ENCODE assay signal across 8 cellular contexts in the genomic region with DNA sequence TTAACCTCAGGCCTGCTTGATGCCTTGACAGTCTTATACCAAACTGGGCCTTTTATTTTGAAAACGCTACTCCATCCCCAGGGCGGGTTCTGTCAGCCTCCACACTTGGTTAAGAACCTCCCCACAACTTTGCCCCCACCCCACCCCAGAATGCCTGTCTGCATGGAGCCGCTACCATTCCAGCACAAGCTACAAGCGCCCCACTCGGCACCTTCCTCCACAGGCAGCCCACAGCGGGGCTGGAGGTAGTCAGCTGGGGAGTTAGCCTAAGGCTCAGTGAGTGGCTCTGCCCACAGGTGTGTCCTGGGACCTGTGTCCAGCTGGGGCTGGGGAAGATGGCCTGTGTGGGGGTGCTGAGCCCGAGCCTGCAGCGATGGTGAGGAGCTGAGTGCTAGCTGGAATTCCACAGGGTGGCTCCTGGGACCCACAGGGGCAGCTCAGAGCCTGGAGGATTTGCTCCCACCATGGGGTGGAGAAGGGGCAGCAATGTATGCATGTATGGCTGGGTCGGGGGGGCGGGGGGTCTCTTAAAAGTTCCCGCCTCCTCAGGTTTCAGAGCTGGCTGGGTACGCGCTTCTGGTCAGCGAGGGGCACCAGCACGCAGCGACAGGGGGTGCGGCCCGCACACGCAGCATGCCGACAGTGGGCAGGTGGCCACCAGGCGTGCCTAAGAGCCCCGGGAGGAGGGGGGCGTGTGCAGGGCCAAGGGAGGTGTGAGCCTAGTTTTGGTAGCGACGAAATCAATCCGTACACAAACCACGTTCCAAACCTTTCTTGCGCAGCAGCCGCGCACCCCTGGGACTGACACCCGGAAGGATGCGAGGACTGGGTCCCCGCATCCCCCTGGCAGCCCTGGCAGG. TPM values are rescaled to one million over a fixed set of nuclear protein-coding genes. Genes with fewer than 3 reads are reported as not detected.
DNase-seq lines count a peak whose midpoint lies in the region; ATAC-seq and TF ChIP-seq lines count a peak whose summit lies in the region.

No MANE protein-coding gene starts in this region.

- H3K4me1 ChIP-seq in CD4-positive, alpha-beta memory T cell (ENCODE audit: insufficient read depth, low read length), result peaks cover 8% of the 10 kb centered on the region

- no peaks in the 10 kb centered on the region for H3K9me3 ChIP-seq in CD4-positive, alpha-beta memory T cell (ENCODE audit: control insufficient read depth in 1 of 2, low read length in 2 of 2)
- H3K9me3 ChIP-seq in SK-N-MC (ENCODE audit: low read depth, low read length), result no peaks in the 10 kb centered on the region

- POLR2A ChIA-PET in CD4-positive, alpha-beta memory T cell (lab: Charles Lee; ENCODE audit: partially characterized antibody), result interaction anchor here (1.2 kb wide), 2 partner anchors 290 to 386 kb away, joined by 3 to 4 read pairs; partner anchors contain the start of gene LAX1

- CTCF ChIA-PET in CD4-positive, alpha-beta memory T cell (lab: Charles Lee; ENCODE audit: partially characterized antibody), result interaction anchor here (1.2 to 2.0 kb wide), 3 partner anchors 12 to 213 kb away, joined by 5 to 9 read pairs (median 6); no protein-coding TSS in a partner anchor

- peak overlapping the region; percentile 68 for H3K9ac ChIP-seq in SK-N-MC (ENCODE audit: insufficient read length)

- no peaks in the 10 kb centered on the region for H3K36me3 ChIP-seq in CD4-positive, alpha-beta memory T cell (ENCODE audit: insufficient read depth, low read length)
- no peaks in the 10 kb centered on the region for H3K36me3 ChIP-seq in SK-N-MC (ENCODE audit: insufficient read depth, low read length)

- TF ChIP-seq CTCF in fibroblast of mammary gland (conservative IDR thresholded peaks at IDR 0.05; ENCODE audit: control insufficient read depth, insufficient read depth, low read depth, low read length) (no peak), osteocyte (IDR thresholded peaks at IDR 0.05) (no peak)

- ATAC-seq in GM19023 (IDR thresholded peaks at IDR 0.05; ENCODE audit: unreplicated experiment), result no peak

- peak overlapping the region in 6 of 7 donors; percentile 31 to 92 (median 52) for H3K27ac Mint-ChIP-seq in CD4-positive, alpha-beta memory T cell
- peak overlapping the region; percentile 44 for H3K27ac Mint-ChIP-seq in osteocyte (ENCODE audit: unreplicated experiment)

- H3K27ac ChIP-seq in CD4-positive, alpha-beta memory T cell (ENCODE audit: low read depth, low read length), result peak overlapping the region; percentile 54
- no peak overlapping the region for H3K27ac ChIP-seq in SK-N-MC

- peak overlapping the region in 1 of 2 donors; percentile 59 for H3K4me3 ChIP-seq in CD4-positive, alpha-beta memory T cell (ENCODE audit: low read length in 2 of 2)
- H3K4me3 ChIP-seq in SK-N-MC (peak overlapping the region; percentile 85), fibroblast of mammary gland (ENCODE audit: control insufficient read depth, low read depth, low read length) (peak overlapping the region; percentile 43)

- no peaks in the 10 kb centered on the region for H3K36me3 Mint-ChIP-seq in CD4-positive, alpha-beta memory T cell
- no peaks in the 10 kb centered on the region for H3K36me3 Mint-ChIP-seq in osteocyte (ENCODE audit: unreplicated experiment)

- peak overlapping the region; percentile 61 to 83 (median 75) for H3K4me3 Mint-ChIP-seq in CD4-positive, alpha-beta memory T cell
- peak overlapping the region; percentile 67 for H3K4me3 Mint-ChIP-seq in osteocyte (ENCODE audit: unreplicated experiment)

- H3K4me1 Mint-ChIP-seq in CD4-positive, alpha-beta memory T cell, result peaks cover 0 to 31% (median 3%) of the 10 kb centered on the region in 4 donors
- peaks cover 15% of the 10 kb centered on the region for H3K4me1 Mint-ChIP-seq in osteocyte (ENCODE audit: unreplicated experiment)

- no peaks in the 10 kb centered on the region for H3K27me3 ChIP-seq in CD4-positive, alpha-beta memory T cell (ENCODE audit: insufficient read depth, low read length)

- H3K9me3 Mint-ChIP-seq in CD4-positive, alpha-beta memory T cell, result no peaks in the 10 kb centered on the region
- no peaks in the 10 kb centered on the region for H3K9me3 Mint-ChIP-seq in osteocyte (ENCODE audit: unreplicated experiment)

- no peaks in the 10 kb centered on the region for H3K27me3 Mint-ChIP-seq in CD4-positive, alpha-beta memory T cell
- no peaks in the 10 kb centered on the region for H3K27me3 Mint-ChIP-seq in osteocyte (ENCODE audit: unreplicated experiment)

- intact Hi-C loops in CD4-positive, alpha-beta memory T cell (cut with micrococcal nuclease), result no loop called here

- peak in 1 of 5 donors; percentile 14 for DNase-seq in CD4-positive, alpha-beta memory T cell
- DNase-seq in SK-N-MC (ENCODE audit: low read depth, low spot score) (no peak), fibroblast of mammary gland (ENCODE audit: low read depth) (no peak), osteocyte (ENCODE audit: extremely low spot score, unreplicated experiment) (no peak), NCI-H510A (lab: John Stamatoyannopoulos, UW) (no peak), kidney glomerular epithelial cell (lab: John Stamatoyannopoulos, UW) (no peak), SIG-M5 treated with dmso at 0.1 percent for 504 hours (lab: John Stamatoyannopoulos, UW; ENCODE audit: unreplicated experiment) (no peak)

RNA-seq across cellular contexts. Expression of gene ETNK2, which starts 0.9 kb away (rescaled TPM):
- total RNA-seq in CD4-positive, alpha-beta memory T cell, result 1 to 10 TPM; 3.2 to 3.8 TPM
- polyA plus RNA-seq in CD4-positive, alpha-beta memory T cell, result 1 to 10 TPM; 3.3 to 3.9 TPM
- 15.4 and 15.9 TPM in 2 replicates for total RNA-seq in osteocyte

RNA-seq across cellular contexts. Expression of gene REN, which starts 15.2 kb away (rescaled TPM):
- total RNA-seq in CD4-positive, alpha-beta memory T cell, result not detected
- polyA plus RNA-seq in CD4-positive, alpha-beta memory T cell, result not detected
- not detected in 2 replicates for total RNA-seq in osteocyte

RNA-seq across cellular contexts. Expression of gene KISS1, which starts 45.4 kb away (rescaled TPM):
- total RNA-seq in CD4-positive, alpha-beta memory T cell, result not detected
- polyA plus RNA-seq in CD4-positive, alpha-beta memory T cell, result not detected
- total RNA-seq in osteocyte, result not detected in 2 replicates
